ENCODE assay signal across 8 cellular contexts in the genomic region with DNA sequence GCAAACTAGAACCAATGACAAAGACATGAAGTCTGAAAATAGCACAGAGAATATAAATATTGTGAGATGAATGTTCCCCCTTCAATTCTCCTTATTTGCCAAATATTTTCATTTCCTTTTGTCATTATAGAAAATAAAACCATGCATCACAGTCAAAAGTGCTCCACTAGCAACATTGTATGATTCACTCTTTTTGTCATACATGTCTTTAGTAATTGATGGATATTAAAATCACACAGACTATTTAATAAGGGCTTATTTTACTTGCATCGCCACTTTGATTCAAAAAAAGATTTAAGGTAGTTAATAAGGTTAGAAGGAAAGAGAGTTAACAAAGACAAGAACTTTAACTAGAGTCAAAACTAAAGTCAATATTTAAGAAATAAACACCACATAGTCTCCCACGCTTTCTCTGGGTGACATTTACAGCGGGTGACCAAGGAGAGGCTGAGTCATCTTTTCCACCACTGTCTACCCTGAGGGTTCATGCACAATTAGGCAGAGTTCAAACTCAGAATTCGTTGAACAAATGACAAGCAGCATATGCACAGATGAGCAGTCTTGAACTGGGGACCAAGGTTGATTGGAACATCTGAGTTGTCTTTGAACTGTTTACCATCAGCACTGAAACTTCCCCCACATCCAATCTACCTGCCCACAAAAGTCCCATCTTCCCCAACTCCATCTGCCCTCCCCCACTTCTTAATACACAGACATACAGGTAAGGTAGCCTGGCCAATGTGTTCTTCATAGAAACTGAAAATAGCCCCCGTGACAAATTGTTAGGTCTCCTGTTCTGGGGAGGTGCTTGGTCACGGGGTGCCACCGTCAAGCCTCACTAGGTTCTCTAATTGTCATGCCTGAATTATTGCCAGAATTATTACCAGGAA. TPM values are rescaled to one million over a fixed set of nuclear protein-coding genes. Genes with fewer than 3 reads are reported as not detected.
DNase-seq lines count a peak whose midpoint lies in the region; ATAC-seq, FAIRE-seq and TF ChIP-seq lines count a peak whose summit lies in the region.

No MANE protein-coding gene starts in this region.

- TF ChIP-seq CTCF in mesothelial cell of epicardium (IDR thresholded peaks at IDR 0.05; ENCODE audit: unreplicated experiment), result no peak

- peak; percentile 87 for FAIRE-seq in RCC 7860 (lab: Jason Lieb, UNC)

- ATAC-seq in GM18519 (IDR thresholded peaks at IDR 0.05; ENCODE audit: low FRiP score, unreplicated experiment) (peak; percentile 98), HG02571 (IDR thresholded peaks at IDR 0.05; ENCODE audit: unreplicated experiment) (peak; percentile 98)

- H3K4me3 Mint-ChIP-seq in mesothelial cell of epicardium, result no peak overlapping the region

- H3K4me1 Mint-ChIP-seq in mesothelial cell of epicardium, result no peaks in the 10 kb centered on the region

- H3K9me3 Mint-ChIP-seq in mesothelial cell of epicardium, result peaks cover 13% of the 10 kb centered on the region

- no peak overlapping the region for H3K27ac Mint-ChIP-seq in mesothelial cell of epicardium

- peaks cover 6% of the 10 kb centered on the region for H3K36me3 Mint-ChIP-seq in mesothelial cell of epicardium

- DNase-seq in RCC 7860 (ENCODE audit: low spot score), result peak; percentile 57
- peak; percentile 57 for DNase-seq in kidney tubule cell (ENCODE audit: low spot score)
- DNase-seq in NCI-H748 treated with DMSO at 0.1 percent for 48 hours (lab: John Stamatoyannopoulos, UW), result no peak
- DNase-seq in inferior parietal cortex (ENCODE audit: extremely low spot score), result no peak
- DNase-seq in medulla oblongata (ENCODE audit: extremely low spot score), result no peak
- no peak for DNase-seq in mesothelial cell of epicardium (ENCODE audit: low spot score in 2 of 2, unreplicated experiment in 2 of 2)

- no peaks in the 10 kb centered on the region for H3K27me3 Mint-ChIP-seq in mesothelial cell of epicardium (ENCODE audit: low read depth)

RNA-seq across cellular contexts. Expression of gene C7orf25, which starts 42.5 kb away (rescaled TPM):
- total RNA-seq in mesothelial cell of epicardium, result 5.0 to 5.8 TPM (median 5.7 TPM) in 3 replicates

Comparison
In these comparisons a context has a peak if more than half of its experiments do, and no peak if none do; other contexts are left out.
1. DNase-seq: peak in RCC 7860 (single experiment) and kidney tubule cell (single experiment); none in NCI-H748 treated with DMSO at 0.1 percent for 48 hours (single experiment), inferior parietal cortex (single experiment), medulla oblongata (single experiment) and mesothelial cell of epicardium (0 of 2).